Comparison of ENCODE assay signal across 9 cellular contexts in the genomic region with DNA sequence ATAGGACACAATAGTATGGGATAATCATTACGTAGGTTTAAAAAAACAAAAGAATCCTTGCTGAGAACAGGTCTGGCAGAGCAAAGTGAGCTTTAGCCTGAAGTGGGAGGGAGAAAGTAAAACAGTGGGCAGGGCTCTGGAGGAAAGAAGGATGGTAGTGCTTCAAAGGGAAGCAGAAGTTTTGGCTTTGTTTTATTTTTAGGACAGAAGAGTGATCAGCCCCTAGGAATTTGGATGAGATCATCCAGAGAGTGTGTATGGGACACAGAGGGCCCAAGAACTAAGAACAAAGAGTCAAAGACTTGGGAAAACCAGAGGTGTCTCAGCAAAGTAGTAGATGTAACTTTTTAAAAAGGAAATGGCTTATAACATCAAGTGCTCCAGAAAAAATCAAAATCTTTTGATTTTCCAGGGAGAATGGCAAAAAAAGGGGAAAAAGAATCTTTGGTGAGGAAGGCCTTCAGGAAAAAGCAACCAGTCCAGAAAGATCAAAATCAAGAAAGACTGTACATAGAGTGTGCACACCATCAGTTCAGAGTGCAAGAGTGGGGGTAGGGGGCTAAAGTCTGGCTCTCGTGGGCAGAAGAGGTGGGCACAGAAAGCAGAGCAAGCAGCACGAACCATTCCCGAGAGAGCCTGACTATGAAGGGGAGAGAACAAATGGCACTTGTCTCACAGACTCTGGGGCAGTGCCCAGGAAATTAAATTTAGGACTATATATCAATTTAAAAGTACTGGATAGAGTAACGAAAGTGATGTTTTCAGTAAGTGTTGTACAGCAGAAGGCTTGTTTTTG.
DNase-seq lines count a peak whose midpoint lies in the region; ATAC-seq, FAIRE-seq and TF ChIP-seq lines count a peak whose summit lies in the region.
"Had no signal": no experiment of that assay in that cellular context is flagged by ENCODE, and none has a peak within 500 bp of the region (broad histone marks: within the 10 kb centered on the region; RNA-seq: fewer than 3 reads in every experiment).

No MANE protein-coding gene starts in this region.

- H3K4me1 ChIP-seq in neutrophil (ENCODE audit: control insufficient read depth in 1 of 2, insufficient read depth in 1 of 2, low read depth in 1 of 2, low read length in 1 of 2): peaks cover under 1 to 3% of the 10 kb centered on the region in 2 experiments

- TF ChIP-seq CTCF in fibroblast of mammary gland (conservative IDR thresholded peaks at IDR 0.05; ENCODE audit: control insufficient read depth, insufficient read depth, low read depth, low read length) (no peak), neutrophil (IDR thresholded peaks at IDR 0.05) (no peak), D721Med (IDR thresholded peaks at IDR 0.05; ENCODE audit: insufficient read depth, missing control alignments) (no peak)

- DNase-seq in CD1c-positive myeloid dendritic cell (ENCODE audit: extremely low spot score): peak; percentile 37
- DNase-seq in RCC 7860 (ENCODE audit: low spot score): peak; percentile 52
- peak; percentile 85 for DNase-seq in fibroblast of mammary gland (ENCODE audit: low read depth)
- no peak for DNase-seq in NCI-H345 treated with DMSO at 0.1 percent for 48 hours (lab: John Stamatoyannopoulos, UW; ENCODE audit: unreplicated experiment)
- DNase-seq in D721Med (ENCODE audit: insufficient read length, low spot score): no peak
- DNase-seq: activated naive CD8-positive, alpha-beta T cell treated with anti-CD3 and anti-CD28 coated beads, Interleukin-2, amount 10 ng/mL, durations not matched to agents 7 days and 5 days had no signal

- no peaks in the 10 kb centered on the region for H3K9me3 ChIP-seq in neutrophil

- H3K27me3 ChIP-seq in neutrophil: no peaks in the 10 kb centered on the region

- H3K4me3 ChIP-seq in fibroblast of mammary gland (ENCODE audit: control insufficient read depth, low read depth, low read length) (no peak overlapping the region), neutrophil (ENCODE audit: low read depth in 1 of 2, low read length in 1 of 2) (no peak overlapping the region)

- ATAC-seq in GM19463 (IDR thresholded peaks at IDR 0.05; ENCODE audit: unreplicated experiment) (no peak), GM18517 (IDR thresholded peaks at IDR 0.05; ENCODE audit: unreplicated experiment) (no peak)

- FAIRE-seq in RCC 7860 (lab: Jason Lieb, UNC) (peak; percentile 35), D721Med (lab: Jason Lieb, UNC) (no peak)

- peak overlapping the region; percentile 49 for H3K27ac ChIP-seq in neutrophil

- H3K36me3 ChIP-seq in neutrophil: peaks cover 3% of the 10 kb centered on the region

Comparison
In these comparisons a context has a peak if more than half of its experiments do, and no peak if none do; other contexts are left out.
1. DNase-seq: peak in CD1c-positive myeloid dendritic cell (single experiment), RCC 7860 (single experiment) and fibroblast of mammary gland (single experiment); none in NCI-H345 treated with DMSO at 0.1 percent for 48 hours (single experiment) and D721Med (single experiment).